ENCODE assay signal across 9 cellular contexts in genomic region chr22:48740731-48741405, GRCh38.
"Had no signal": no experiment of that assay in that cellular context is flagged by ENCODE, and none has a peak within 500 bp of the region (broad histone marks: within the 10 kb centered on the region; RNA-seq: fewer than 3 reads in every experiment).

No MANE protein-coding gene starts in this region.

- H3K36me3 Mint-ChIP-seq: natural killer cell treated with Interleukin-12 subunit alpha and Interleukin-12 subunit beta and Interleukin-15 and Interleukin-18, amount 100 ng/mL, for 72 hours had no signal

- H3K27ac Mint-ChIP-seq: activated CD4-positive, alpha-beta T cell treated with anti-CD3 and anti-CD28 coated beads, Interleukin-2, amount 10 ng/mL, durations not matched to agents 24 days and 14 days; activated T-cell treated with anti-CD3 and anti-CD28 coated beads, Interleukin-2, amount 50 U/mL, for 72 hours; natural killer cell treated with Interleukin-12 subunit alpha and Interleukin-12 subunit beta and Interleukin-15 and Interleukin-18, amount 100 ng/mL, for 72 hours had no signal

- H3K4me1 Mint-ChIP-seq: activated CD4-positive, alpha-beta T cell treated with anti-CD3 and anti-CD28 coated beads, Interleukin-2, amount 10 ng/mL, durations not matched to agents 24 days and 14 days had no signal

- H3K4me3 Mint-ChIP-seq: activated CD4-positive, alpha-beta T cell treated with anti-CD3 and anti-CD28 coated beads, Interleukin-2, amount 10 ng/mL, durations not matched to agents 24 days and 14 days; activated T-cell treated with anti-CD3 and anti-CD28 coated beads, Interleukin-2, amount 50 U/mL, for 72 hours; natural killer cell treated with Interleukin-12 subunit alpha and Interleukin-12 subunit beta and Interleukin-15 and Interleukin-18, amount 100 ng/mL, for 72 hours had no signal

- DNase-seq: activated CD4-positive, alpha-beta T cell treated with anti-CD3 and anti-CD28 coated beads, Interleukin-2, amount 10 ng/mL, durations not matched to agents 24 days and 14 days; activated T-cell treated with anti-CD3 and anti-CD28 coated beads, Interleukin-2, amount 50 U/mL, for 72 hours; occipital lobe; SIG-M5; stimulated activated CD4-positive, alpha-beta T cell treated with anti-CD3 and anti-CD28 coated beads, Interleukin-1b, Interleukin-23, amount 100 ng/mL, for 48 hours had no signal

- H3K27ac ChIP-seq: breast epithelium, gastroesophageal sphincter, sigmoid colon had no signal

- H3K4me3 ChIP-seq: breast epithelium, gastroesophageal sphincter, sigmoid colon had no signal

- H3K9me3 Mint-ChIP-seq: activated CD4-positive, alpha-beta T cell treated with anti-CD3 and anti-CD28 coated beads, Interleukin-2, amount 10 ng/mL, durations not matched to agents 24 days and 14 days; activated T-cell treated with anti-CD3 and anti-CD28 coated beads, Interleukin-2, amount 50 U/mL, for 72 hours; natural killer cell treated with Interleukin-12 subunit alpha and Interleukin-12 subunit beta and Interleukin-15 and Interleukin-18, amount 100 ng/mL, for 72 hours had no signal

- H3K27me3 Mint-ChIP-seq: activated CD4-positive, alpha-beta T cell treated with anti-CD3 and anti-CD28 coated beads, Interleukin-2, amount 10 ng/mL, durations not matched to agents 24 days and 14 days; natural killer cell treated with Interleukin-12 subunit alpha and Interleukin-12 subunit beta and Interleukin-15 and Interleukin-18, amount 100 ng/mL, for 72 hours had no signal

- ATAC-seq: activated T-cell treated with anti-CD3 and anti-CD28 coated beads, Interleukin-2, amount 50 U/mL, for 72 hours; gastroesophageal sphincter; natural killer cell treated with Interleukin-12 subunit alpha and Interleukin-12 subunit beta and Interleukin-15 and Interleukin-18, amount 100 ng/mL, for 72 hours had no signal
